8 cellular contexts compared by ENCODE assay signal in genomic region chr2:27249891-27250651, GRCh38. TPM values are rescaled to one million over a fixed set of nuclear protein-coding genes. Genes with fewer than 3 reads are reported as not detected.
DNase-seq lines count a peak whose midpoint lies in the region; ATAC-seq and TF ChIP-seq lines count a peak whose summit lies in the region.

No MANE protein-coding gene starts in this region.

- POLR2A ChIA-PET in BJ (lab: Charles Lee): no interaction called here

- H3K4me1 ChIP-seq in HAP-1 (peaks cover 4% of the 10 kb centered on the region), ascending aorta (peaks cover 0 to 10% of the 10 kb centered on the region in 2 donors)

- CTCF ChIA-PET in BJ (lab: Yijun Ruan, JAX): interaction anchor here (0.8 to 4.3 kb wide), 9 partner anchors 9 to 53 kb away, joined by 3 to 24 read pairs (median 4); partner anchors contain the start of gene TRIM54

- H3K27ac ChIP-seq in ascending aorta: peak overlapping the region in 1 of 2 donors; percentile 18

- no peak overlapping the region for H3K4me3 ChIP-seq in BJ (ENCODE audit: low read depth, low read length)
- H3K4me3 ChIP-seq in HAP-1: no peak overlapping the region
- H3K4me3 ChIP-seq in ascending aorta: no peak overlapping the region

- no peak for ATAC-seq in GM21381 (IDR thresholded peaks at IDR 0.05; ENCODE audit: unreplicated experiment)
- no peak for ATAC-seq in HG03442 (IDR thresholded peaks at IDR 0.05; ENCODE audit: unreplicated experiment)

- peak; percentile 76 for TF ChIP-seq CTCF in BJ (IDR thresholded peaks at IDR 0.05; ENCODE audit: insufficient read depth, low read depth, low read length)
- peak; percentile 38 to 55 (median 46) for TF ChIP-seq CTCF in ascending aorta (IDR thresholded peaks at IDR 0.05)

- DNase-seq in BJ (ENCODE audit: low read depth): no peak
- peak; percentile 61 to 90 for DNase-seq in HAP-1 (ENCODE audit: low spot score in 2 of 2)
- peak; percentile 31 for DNase-seq in SHP77 treated with DMSO at 0.1 percent for 48 hours (lab: John Stamatoyannopoulos, UW)
- DNase-seq in ascending aorta (ENCODE audit: low spot score in 2 of 2): peak in 1 of 2 donors; percentile 73
- DNase-seq in iPS-NIHi7 (ENCODE audit: extremely low spot score): peak; percentile 97
- DNase-seq in stimulated activated CD4-positive, alpha-beta T cell treated with anti-CD3 and anti-CD28 coated beads, Interleukin-2, amount 100 ng/mL, for 48 hours: peak; percentile 58 to 64

- H3K9me3 ChIP-seq in HAP-1 (no peaks in the 10 kb centered on the region; the same call in 1 of the 2 replicates), ascending aorta (no peaks in the 10 kb centered on the region)

- H3K27me3 ChIP-seq in BJ (ENCODE audit: control insufficient read depth, insufficient read depth, low read length) (peaks cover 13% of the 10 kb centered on the region), HAP-1 (ENCODE audit: low read depth) (no peaks in the 10 kb centered on the region), ascending aorta (no peaks in the 10 kb centered on the region)

- intact Hi-C loops in ascending aorta (cut with DNase I): no loop called here

- H3K36me3 ChIP-seq in BJ (ENCODE audit: control insufficient read depth, insufficient read depth, low read length) (no peaks in the 10 kb centered on the region), HAP-1 (replicated peaks) (peaks cover 11% of the 10 kb centered on the region), ascending aorta (no peaks in the 10 kb centered on the region)

- in situ Hi-C loops in HAP-1 (cut with MboI; ENCODE audit: low sequenced_read_pairs): no loop called here

RNA-seq across cellular contexts. Expression of gene SLC30A3, which starts 12.8 kb away (rescaled TPM):
- polyA plus RNA-seq in BJ (2011; rRNA removed): 0.06 and 0.10 TPM in 2 replicates
- 0.19 and 0.31 TPM in 2 replicates for polyA minus RNA-seq in BJ (2011; rRNA and poly(A)+ RNA removed)
- total RNA-seq in ascending aorta: 7.6 TPM

RNA-seq across cellular contexts. Expression of gene DNAJC5G, which starts 25.2 kb away (rescaled TPM):
- not detected in 2 replicates for polyA plus RNA-seq in BJ (2011; rRNA removed)
- polyA minus RNA-seq in BJ (2011; rRNA and poly(A)+ RNA removed): not detected in 2 replicates
- not detected for total RNA-seq in ascending aorta

RNA-seq across cellular contexts. Expression of gene TRIM54, which starts 32.2 kb away (rescaled TPM):
- polyA plus RNA-seq in BJ (2011; rRNA removed): 0.05 TPM in 1 of 2 replicates, not detected in the other
- polyA minus RNA-seq in BJ (2011; rRNA and poly(A)+ RNA removed): not detected in 2 replicates
- not detected for total RNA-seq in ascending aorta

RNA-seq across cellular contexts. Expression of gene CAD, which starts 32.9 kb away (rescaled TPM):
- 12.4 and 26.6 TPM in 2 replicates for polyA plus RNA-seq in BJ (2011; rRNA removed)
- 74.0 and 80.7 TPM in 2 replicates for polyA minus RNA-seq in BJ (2011; rRNA and poly(A)+ RNA removed)
- 63.4 TPM for total RNA-seq in ascending aorta

RNA-seq across cellular contexts. Expression of gene SLC5A6, which starts 38.0 kb away (rescaled TPM):
- polyA plus RNA-seq in BJ (2011; rRNA removed): 22.3 and 33.7 TPM in 2 replicates
- 28.8 and 46.7 TPM in 2 replicates for polyA minus RNA-seq in BJ (2011; rRNA and poly(A)+ RNA removed)
- total RNA-seq in ascending aorta: 85.7 TPM
